ENCODE assay signal across 1 cellular context in genomic region chr9:116332090-116332489, GRCh38.
TF ChIP-seq lines count a peak whose summit lies in the region.

No MANE protein-coding gene starts in this region.

TF ChIP-seq in WTC11, 78 proteins besides CTCF, POLR2A, EP300 and RAD21 (continued from another document):
- TF ChIP-seq GTF2I (CRISPR knock-in tag; conservative IDR thresholded peaks at IDR 0.05) (no peak), IRF1 (CRISPR knock-in tag; IDR thresholded peaks at IDR 0.05) (no peak)
